ENCODE assay signal across 30 cellular contexts in genomic region chr2:2272841-2273240, GRCh38. TPM values are rescaled to one million over a fixed set of nuclear protein-coding genes. Genes with fewer than 3 reads are reported as not detected.
"Had no signal": no experiment of that assay in that cellular context is flagged by ENCODE, and none has a peak within 500 bp of the region (broad histone marks: within the 10 kb centered on the region; RNA-seq: fewer than 3 reads in every experiment).

No MANE protein-coding gene starts in this region.

- H3K4me3 ChIP-seq: left ventricle myocardium inferior, ovary, right atrium auricular region, right lobe of liver, smooth muscle cell, thyroid gland, transverse colon, upper lobe of left lung, vagina had no signal

- H3K27ac Mint-ChIP-seq: memory B cell; mesothelial cell of epicardium; naive B cell; natural killer cell; nephron progenitor cell; progenitor cell of endocrine pancreas; stimulated activated memory B cell treated with anti-CD40 and anti-IgM and Interleukin-4, amounts not matched to agents 10 μg/mL and 1 μg/mL and 100 μg/mL, for 72 hours; stimulated activated naive CD8-positive, alpha-beta T cell treated with anti-CD3 and anti-CD28 coated beads, Interleukin-15, amount 100 ng/mL, for 72 hours had no signal

- DNase-seq: head of caudate nucleus; hippocampal formation; islet precursor cell; left ventricle myocardium inferior; naive B cell; natural killer cell; nephron progenitor cell; nucleus accumbens; ovary; right lobe of liver; stimulated activated CD4-positive, alpha-beta T cell treated with anti-CD3 and anti-CD28 coated beads, Interleukin-1b, Interleukin-23, amount 100 ng/mL, for 48 hours; stimulated activated CD4-positive, alpha-beta T cell treated with anti-CD3 and anti-CD28 coated beads, Interleukin-2, amount 100 ng/mL, for 48 hours; stimulated activated CD4-positive, alpha-beta T cell treated with anti-CD3 and anti-CD28 coated beads, Interleukin-4, amount 100 ng/mL, for 4 hours; stimulated activated CD8-positive, alpha-beta memory T cell treated with anti-CD3 and anti-CD28 coated beads, Interleukin-4, amount 100 ng/mL, for 48 hours; stimulated activated naive CD4-positive, alpha-beta T cell treated with Interleukin-2 at 50 U/mL for 16 hours; stimulated activated naive CD8-positive, alpha-beta T cell treated with anti-CD3 and anti-CD28 coated beads, Interleukin-15, amount 100 ng/mL, for 72 hours; substantia nigra; thyroid gland; transverse colon had no signal

- ATAC-seq: natural killer cell; right lobe of liver; stimulated activated memory B cell treated with anti-CD40 and anti-IgM and Interleukin-4, amounts not matched to agents 10 μg/mL and 1 μg/mL and 100 μg/mL, for 72 hours; stimulated activated naive CD8-positive, alpha-beta T cell treated with anti-CD3 and anti-CD28 coated beads, Interleukin-15, amount 100 ng/mL, for 72 hours had no signal

- H3K4me2 ChIP-seq: smooth muscle cell had no signal

- H3K9me3 ChIP-seq: left ventricle myocardium inferior, ovary, right atrium auricular region, right lobe of liver, thyroid gland, transverse colon, upper lobe of left lung, vagina had no signal

- H3K27me3 Mint-ChIP-seq: naive B cell had no signal

- H3K4me3 Mint-ChIP-seq: memory B cell; mesothelial cell of epicardium; naive B cell; natural killer cell; nephron progenitor cell; stimulated activated memory B cell treated with anti-CD40 and anti-IgM and Interleukin-4, amounts not matched to agents 10 μg/mL and 1 μg/mL and 100 μg/mL, for 72 hours; stimulated activated naive CD8-positive, alpha-beta T cell treated with anti-CD3 and anti-CD28 coated beads, Interleukin-15, amount 100 ng/mL, for 72 hours had no signal

- H3K9me3 Mint-ChIP-seq: mesothelial cell of epicardium; natural killer cell; nephron progenitor cell; stimulated activated memory B cell treated with anti-CD40 and anti-IgM and Interleukin-4, amounts not matched to agents 10 μg/mL and 1 μg/mL and 100 μg/mL, for 72 hours; stimulated activated naive CD8-positive, alpha-beta T cell treated with anti-CD3 and anti-CD28 coated beads, Interleukin-15, amount 100 ng/mL, for 72 hours had no signal

- H3K4me1 ChIP-seq: right lobe of liver, thyroid gland, transverse colon had no signal

- H3K27me3 ChIP-seq: ovary, right atrium auricular region, right lobe of liver, thyroid gland, transverse colon, upper lobe of left lung, vagina had no signal

- H3K4me1 Mint-ChIP-seq: memory B cell; mesothelial cell of epicardium; naive B cell; natural killer cell; stimulated activated memory B cell treated with anti-CD40 and anti-IgM and Interleukin-4, amounts not matched to agents 10 μg/mL and 1 μg/mL and 100 μg/mL, for 72 hours; stimulated activated naive CD8-positive, alpha-beta T cell treated with anti-CD3 and anti-CD28 coated beads, Interleukin-15, amount 100 ng/mL, for 72 hours had no signal

- H3K27ac ChIP-seq: left ventricle myocardium inferior, ovary, right atrium auricular region, right lobe of liver, thyroid gland, transverse colon, upper lobe of left lung, vagina had no signal

- H3K36me3 ChIP-seq: left ventricle myocardium inferior, ovary, right atrium auricular region, right lobe of liver, thyroid gland, transverse colon, upper lobe of left lung, vagina had no signal

- H3K36me3 Mint-ChIP-seq: memory B cell; mesothelial cell of epicardium; naive B cell; natural killer cell; stimulated activated memory B cell treated with anti-CD40 and anti-IgM and Interleukin-4, amounts not matched to agents 10 μg/mL and 1 μg/mL and 100 μg/mL, for 72 hours had no signal

RNA-seq across cellular contexts. Expression of gene MYT1L, which starts 58.2 kb away (rescaled TPM):
- total RNA-seq: left ventricle myocardium inferior, lower leg skin, lung microvascular endothelial cell, mesothelial cell of epicardium, natural killer cell, ovary, renal cortical epithelial cell, right atrium auricular region, smooth muscle cell had no signal
